2 cellular contexts compared by ENCODE assay signal in genomic region chr20:62114894-62115293, GRCh38.
TF ChIP-seq lines count a peak whose summit lies in the region.

No MANE protein-coding gene starts in this region.

TF ChIP-seq in WTC11, 78 proteins besides CTCF, POLR2A, EP300 and RAD21:
- TF ChIP-seq PRRX2 (CRISPR knock-in tag; IDR thresholded peaks at IDR 0.05), result no peak
- no peak for TF ChIP-seq RELA (CRISPR knock-in tag; IDR thresholded peaks at IDR 0.05; ENCODE audit: borderline replicate concordance)
- TF ChIP-seq EMX1 (CRISPR knock-in tag; IDR thresholded peaks at IDR 0.05), result no peak
- TF ChIP-seq ZNF671 (CRISPR knock-in tag; IDR thresholded peaks at IDR 0.05), result no peak
- no peak for TF ChIP-seq CBFB (CRISPR knock-in tag; IDR thresholded peaks at IDR 0.05; ENCODE audit: low read depth)
- TF ChIP-seq, protein P1, sequence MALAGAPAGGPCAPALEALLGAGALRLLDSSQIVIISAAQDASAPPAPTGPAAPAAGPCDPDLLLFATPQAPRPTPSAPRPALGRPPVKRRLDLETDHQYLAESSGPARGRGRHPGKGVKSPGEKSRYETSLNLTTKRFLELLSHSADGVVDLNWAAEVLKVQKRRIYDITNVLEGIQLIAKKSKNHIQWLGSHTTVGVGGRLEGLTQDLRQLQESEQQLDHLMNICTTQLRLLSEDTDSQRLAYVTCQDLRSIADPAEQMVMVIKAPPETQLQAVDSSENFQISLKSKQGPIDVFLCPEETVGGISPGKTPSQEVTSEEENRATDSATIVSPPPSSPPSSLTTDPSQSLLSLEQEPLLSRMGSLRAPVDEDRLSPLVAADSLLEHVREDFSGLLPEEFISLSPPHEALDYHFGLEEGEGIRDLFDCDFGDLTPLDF (CRISPR knock-in tag; IDR thresholded peaks at IDR 0.05), result no peak
- TF ChIP-seq ELF4 (CRISPR knock-in tag; IDR thresholded peaks at IDR 0.05; ENCODE audit: low read depth), result no peak
- no peak for TF ChIP-seq RORB (CRISPR knock-in tag; IDR thresholded peaks at IDR 0.05)
- TF ChIP-seq HMGXB4 (CRISPR knock-in tag; IDR thresholded peaks at IDR 0.05), result no peak
- TF ChIP-seq ZNF423 (CRISPR knock-in tag; IDR thresholded peaks at IDR 0.05), result no peak
- no peak for TF ChIP-seq JUN (CRISPR knock-in tag; IDR thresholded peaks at IDR 0.05)

TF ChIP-seq in SK-N-SH treated with all-trans-retinoic acid at 6 μM for 48 hours, 23 proteins besides CTCF, POLR2A, EP300 and RAD21:
- TF ChIP-seq, protein P2, sequence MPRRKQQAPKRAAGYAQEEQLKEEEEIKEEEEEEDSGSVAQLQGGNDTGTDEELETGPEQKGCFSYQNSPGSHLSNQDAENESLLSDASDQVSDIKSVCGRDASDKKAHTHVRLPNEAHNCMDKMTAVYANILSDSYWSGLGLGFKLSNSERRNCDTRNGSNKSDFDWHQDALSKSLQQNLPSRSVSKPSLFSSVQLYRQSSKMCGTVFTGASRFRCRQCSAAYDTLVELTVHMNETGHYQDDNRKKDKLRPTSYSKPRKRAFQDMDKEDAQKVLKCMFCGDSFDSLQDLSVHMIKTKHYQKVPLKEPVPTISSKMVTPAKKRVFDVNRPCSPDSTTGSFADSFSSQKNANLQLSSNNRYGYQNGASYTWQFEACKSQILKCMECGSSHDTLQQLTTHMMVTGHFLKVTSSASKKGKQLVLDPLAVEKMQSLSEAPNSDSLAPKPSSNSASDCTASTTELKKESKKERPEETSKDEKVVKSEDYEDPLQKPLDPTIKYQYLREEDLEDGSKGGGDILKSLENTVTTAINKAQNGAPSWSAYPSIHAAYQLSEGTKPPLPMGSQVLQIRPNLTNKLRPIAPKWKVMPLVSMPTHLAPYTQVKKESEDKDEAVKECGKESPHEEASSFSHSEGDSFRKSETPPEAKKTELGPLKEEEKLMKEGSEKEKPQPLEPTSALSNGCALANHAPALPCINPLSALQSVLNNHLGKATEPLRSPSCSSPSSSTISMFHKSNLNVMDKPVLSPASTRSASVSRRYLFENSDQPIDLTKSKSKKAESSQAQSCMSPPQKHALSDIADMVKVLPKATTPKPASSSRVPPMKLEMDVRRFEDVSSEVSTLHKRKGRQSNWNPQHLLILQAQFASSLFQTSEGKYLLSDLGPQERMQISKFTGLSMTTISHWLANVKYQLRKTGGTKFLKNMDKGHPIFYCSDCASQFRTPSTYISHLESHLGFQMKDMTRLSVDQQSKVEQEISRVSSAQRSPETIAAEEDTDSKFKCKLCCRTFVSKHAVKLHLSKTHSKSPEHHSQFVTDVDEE (CRISPR knock-in tag; IDR thresholded peaks at IDR 0.05), result no peak
- no peak for TF ChIP-seq BACH2 (CRISPR knock-in tag; IDR thresholded peaks at IDR 0.05; ENCODE audit: borderline replicate concordance)
- TF ChIP-seq ZNF8 (CRISPR knock-in tag; IDR thresholded peaks at IDR 0.05), result no peak
- TF ChIP-seq POU6F1 (CRISPR knock-in tag; IDR thresholded peaks at IDR 0.05; ENCODE audit: borderline replicate concordance, low read depth), result no peak
